ENCODE assay signal across 9 cellular contexts in genomic region chr19:16062789-16063188, GRCh38. TPM values are rescaled to one million over a fixed set of nuclear protein-coding genes. Genes with fewer than 3 reads are reported as not detected.
DNase-seq lines count a peak whose midpoint lies in the region; ATAC-seq and TF ChIP-seq lines count a peak whose summit lies in the region.
"Had no signal": no experiment of that assay in that cellular context is flagged by ENCODE, and none has a peak within 500 bp of the region (broad histone marks: within the 10 kb centered on the region; RNA-seq: fewer than 3 reads in every experiment).

No MANE protein-coding gene starts in this region.

- no peaks in the 10 kb centered on the region for H3K27me3 ChIP-seq in neural cell (ENCODE audit: insufficient read depth, low read depth, low read length)

- H4K20me1 ChIP-seq in neural cell (ENCODE audit: insufficient read depth) = no peaks in the 10 kb centered on the region

- TF ChIP-seq EP300 in neural cell (conservative IDR thresholded peaks at IDR 0.05; ENCODE audit: poor library complexity, severe bottlenecking) = no peak

- no peaks in the 10 kb centered on the region for H3K9me3 ChIP-seq in neural cell (ENCODE audit: low read length)

- DNase-seq in GM03348 (ENCODE audit: low spot score) (peak; percentile 61), MV-4-11 (lab: John Stamatoyannopoulos, UW) (peak; percentile 95)
- peak; percentile 73 for DNase-seq in activated CD4-positive, alpha-beta T cell treated with anti-CD3 and anti-CD28 coated beads, Interleukin-2, amount 10 ng/mL, durations not matched to agents 7 days and 5 days
- peak; percentile 42 for DNase-seq in effector CD8-positive, alpha-beta T cell (lab: John Stamatoyannopoulos, UW)

- no peaks in the 10 kb centered on the region for H3K9me2 ChIP-seq in neural cell (ENCODE audit: insufficient read depth, low read length)

- CTCF ChIA-PET in activated CD4-positive, alpha-beta T cell treated with anti-CD3 and anti-CD28 coated beads, Interleukin-2, amount 10 ng/mL, durations not matched to agents 7 days and 5 days (lab: Charles Lee) = interaction anchor here (0.6 to 6.5 kb wide), 18 partner anchors 9 to 462 kb away, joined by 3 to 65 read pairs (median 4); partner anchors contain the start of genes FAM32A and TPM4

- peak; percentile 69 for TF ChIP-seq CTCF in neural cell (IDR thresholded peaks at IDR 0.05; ENCODE audit: poor library complexity, severe bottlenecking)

- no peak overlapping the region for H2AFZ ChIP-seq in neural cell (ENCODE audit: low read depth, low read length)

- H3K27ac Mint-ChIP-seq in activated CD4-positive, alpha-beta T cell treated with anti-CD3 and anti-CD28 coated beads, Interleukin-2, amount 10 ng/mL, durations not matched to agents 7 days and 5 days = peak overlapping the region; percentile 46

- H3K36me3 ChIP-seq in neural cell (ENCODE audit: insufficient read depth, low read length) = no peaks in the 10 kb centered on the region

- no peak overlapping the region for H3K27ac ChIP-seq in neural cell (ENCODE audit: low read length)

- H3K4me1 Mint-ChIP-seq in activated CD4-positive, alpha-beta T cell treated with anti-CD3 and anti-CD28 coated beads, Interleukin-2, amount 10 ng/mL, durations not matched to agents 7 days and 5 days = peaks cover 32% of the 10 kb centered on the region

- H3K4me3 Mint-ChIP-seq in activated CD4-positive, alpha-beta T cell treated with anti-CD3 and anti-CD28 coated beads, Interleukin-2, amount 10 ng/mL, durations not matched to agents 7 days and 5 days = no peak overlapping the region

- peaks cover 8% of the 10 kb centered on the region for H3K9me3 Mint-ChIP-seq in activated CD4-positive, alpha-beta T cell treated with anti-CD3 and anti-CD28 coated beads, Interleukin-2, amount 10 ng/mL, durations not matched to agents 7 days and 5 days

- no peak overlapping the region for H3K9ac ChIP-seq in neural cell (ENCODE audit: low read length)

- no peaks in the 10 kb centered on the region for H3K36me3 Mint-ChIP-seq in activated CD4-positive, alpha-beta T cell treated with anti-CD3 and anti-CD28 coated beads, Interleukin-2, amount 10 ng/mL, durations not matched to agents 7 days and 5 days (ENCODE audit: low read depth)

- peaks cover 3% of the 10 kb centered on the region for H3K27me3 Mint-ChIP-seq in activated CD4-positive, alpha-beta T cell treated with anti-CD3 and anti-CD28 coated beads, Interleukin-2, amount 10 ng/mL, durations not matched to agents 7 days and 5 days

- TF ChIP-seq RAD21 in neural cell (conservative IDR thresholded peaks at IDR 0.05) = no peak

- H3K4me3 ChIP-seq in neural cell (ENCODE audit: low read length) = no peak overlapping the region
- H3K4me3 ChIP-seq: skin epidermis had no signal

- H3F3A ChIP-seq in neural cell (ENCODE audit: insufficient read depth, low read length, poor library complexity, severe bottlenecking) = no peaks in the 10 kb centered on the region

- H3K79me2 ChIP-seq in neural cell (replicated peaks; ENCODE audit: insufficient read depth, low read length) = no peaks in the 10 kb centered on the region

- H3K4me2 ChIP-seq in neural cell (ENCODE audit: low read length) = no peak overlapping the region

- POLR2A ChIA-PET in activated CD4-positive, alpha-beta T cell treated with anti-CD3 and anti-CD28 coated beads, Interleukin-2, amount 10 ng/mL, durations not matched to agents 7 days and 5 days (lab: Charles Lee) = interaction anchor here (0.6 kb wide), 1 partner anchor 44 kb away, joined by 6 read pairs; no protein-coding TSS in a partner anchor

- ATAC-seq in GM21367 (IDR thresholded peaks at IDR 0.05; ENCODE audit: unreplicated experiment) (no peak), HG03571 (IDR thresholded peaks at IDR 0.05; ENCODE audit: unreplicated experiment) (no peak), GM19035 (IDR thresholded peaks at IDR 0.05; ENCODE audit: unreplicated experiment) (no peak)

TF ChIP-seq in neural cell, 6 proteins besides CTCF, POLR2A, EP300 and RAD21:
- TF ChIP-seq TAF1 (IDR thresholded peaks at IDR 0.05; ENCODE audit: low read depth) = no peak
- no peak for TF ChIP-seq POLR2AphosphoS5 (IDR thresholded peaks at IDR 0.05)
- TF ChIP-seq EZH2 (IDR thresholded peaks at IDR 0.05; ENCODE audit: borderline replicate concordance, insufficient read depth, low read length, poor library complexity, severe bottlenecking) = no peak
- TF ChIP-seq, protein P1, sequence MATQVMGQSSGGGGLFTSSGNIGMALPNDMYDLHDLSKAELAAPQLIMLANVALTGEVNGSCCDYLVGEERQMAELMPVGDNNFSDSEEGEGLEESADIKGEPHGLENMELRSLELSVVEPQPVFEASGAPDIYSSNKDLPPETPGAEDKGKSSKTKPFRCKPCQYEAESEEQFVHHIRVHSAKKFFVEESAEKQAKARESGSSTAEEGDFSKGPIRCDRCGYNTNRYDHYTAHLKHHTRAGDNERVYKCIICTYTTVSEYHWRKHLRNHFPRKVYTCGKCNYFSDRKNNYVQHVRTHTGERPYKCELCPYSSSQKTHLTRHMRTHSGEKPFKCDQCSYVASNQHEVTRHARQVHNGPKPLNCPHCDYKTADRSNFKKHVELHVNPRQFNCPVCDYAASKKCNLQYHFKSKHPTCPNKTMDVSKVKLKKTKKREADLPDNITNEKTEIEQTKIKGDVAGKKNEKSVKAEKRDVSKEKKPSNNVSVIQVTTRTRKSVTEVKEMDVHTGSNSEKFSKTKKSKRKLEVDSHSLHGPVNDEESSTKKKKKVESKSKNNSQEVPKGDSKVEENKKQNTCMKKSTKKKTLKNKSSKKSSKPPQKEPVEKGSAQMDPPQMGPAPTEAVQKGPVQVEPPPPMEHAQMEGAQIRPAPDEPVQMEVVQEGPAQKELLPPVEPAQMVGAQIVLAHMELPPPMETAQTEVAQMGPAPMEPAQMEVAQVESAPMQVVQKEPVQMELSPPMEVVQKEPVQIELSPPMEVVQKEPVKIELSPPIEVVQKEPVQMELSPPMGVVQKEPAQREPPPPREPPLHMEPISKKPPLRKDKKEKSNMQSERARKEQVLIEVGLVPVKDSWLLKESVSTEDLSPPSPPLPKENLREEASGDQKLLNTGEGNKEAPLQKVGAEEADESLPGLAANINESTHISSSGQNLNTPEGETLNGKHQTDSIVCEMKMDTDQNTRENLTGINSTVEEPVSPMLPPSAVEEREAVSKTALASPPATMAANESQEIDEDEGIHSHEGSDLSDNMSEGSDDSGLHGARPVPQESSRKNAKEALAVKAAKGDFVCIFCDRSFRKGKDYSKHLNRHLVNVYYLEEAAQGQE (IDR thresholded peaks at IDR 0.05; ENCODE audit: borderline replicate concordance) = no peak
- no peak for TF ChIP-seq SMC3 (conservative IDR thresholded peaks at IDR 0.05; ENCODE audit: poor library complexity)
- no peak for TF ChIP-seq MXI1 (conservative IDR thresholded peaks at IDR 0.05; ENCODE audit: poor library complexity, severe bottlenecking)

RNA-seq across cellular contexts. Expression of gene TPM4, which starts 13.5 kb away (rescaled TPM):
- 100 to 1,000 TPM; 422 to 485 TPM for total RNA-seq in activated CD4-positive, alpha-beta T cell treated with anti-CD3 and anti-CD28 coated beads, Interleukin-2, amount 10 ng/mL, durations not matched to agents 7 days and 5 days
- polyA plus RNA-seq in neural cell = 119 and 129 TPM in 2 replicates
- polyA minus RNA-seq in neural cell = 112 and 122 TPM in 2 replicates

RNA-seq across cellular contexts. Expression of gene RAB8A, which starts 48.9 kb away (rescaled TPM):
- 100 to 1,000 TPM; 167 to 175 TPM for total RNA-seq in activated CD4-positive, alpha-beta T cell treated with anti-CD3 and anti-CD28 coated beads, Interleukin-2, amount 10 ng/mL, durations not matched to agents 7 days and 5 days
- 27.5 and 29.8 TPM in 2 replicates for polyA plus RNA-seq in neural cell
- 44.6 and 48.5 TPM in 2 replicates for polyA minus RNA-seq in neural cell

Comparison
In these comparisons a context has a peak if more than half of its experiments do, and no peak if none do; other contexts are left out.
1. DNase-seq: peak in every context shown above with its lines; median percentile 95 in MV-4-11; 73 in activated CD4-positive, alpha-beta T cell treated with anti-CD3 and anti-CD28 coated beads, Interleukin-2, amount 10 ng/mL, durations not matched to agents 7 days and 5 days; 61 in GM03348; 42 in effector CD8-positive, alpha-beta T cell.